19 cellular contexts compared by ENCODE assay signal in the genomic region with DNA sequence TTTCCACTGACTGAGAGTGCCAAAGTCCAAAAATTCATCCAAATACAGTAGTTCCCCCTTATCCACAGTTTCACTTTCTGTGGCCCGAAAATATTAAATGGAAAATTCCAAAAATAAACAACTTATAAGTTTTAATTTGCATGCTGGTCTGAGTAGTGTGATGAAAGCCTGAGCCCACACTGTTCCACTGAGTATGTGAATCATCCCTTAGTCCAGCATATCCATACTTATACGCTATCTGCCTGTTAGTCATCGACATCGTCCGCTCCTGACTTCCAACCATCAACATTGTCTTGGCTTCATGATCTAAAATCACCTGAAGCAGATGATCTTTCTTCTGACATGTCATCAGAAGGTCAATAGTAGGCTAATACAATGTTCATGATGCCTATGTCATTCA.
A peak's percentile ranks its signal among the peaks of the same experiment; 100 is the strongest.
DNase-seq lines count a peak whose midpoint lies in the region; ATAC-seq and TF ChIP-seq lines count a peak whose summit lies in the region.
"Had no signal": no experiment of that assay in that cellular context is flagged by ENCODE, and none has a peak within 500 bp of the region (broad histone marks: within the 10 kb centered on the region; RNA-seq: fewer than 3 reads in every experiment).

No MANE protein-coding gene starts in this region.

- no TSS peak for BruUV-seq in MCF 10A (replicated peaks; lab: Mats Ljungman, UMichigan)

- no peaks in the 10 kb centered on the region for H3K4me1 ChIP-seq in breast epithelium
- peaks cover 2 to 5% of the 10 kb centered on the region in 2 donors for H3K4me1 ChIP-seq in aorta (ENCODE audit: control insufficient read depth in 1 of 2, insufficient read depth in 2 of 2, low read length in 2 of 2)

- 12 to 16% methylated on average over 5 of the region's 5 CpGs for WGBS in aorta, 2 donors

- DNase-seq in MCF 10A (ENCODE audit: unreplicated experiment) (peak; percentile 9), breast epithelium (ENCODE audit: low spot score in 2 of 2) (no peak), astrocyte of the hippocampus (ENCODE audit: low read depth, low spot score) (peak; percentile 13), hepatic stellate cell (ENCODE audit: low spot score) (peak; percentile 26), aorta (no peak), cerebellum (ENCODE audit: low spot score) (no peak), epidermal melanocyte (ENCODE audit: insufficient read length, low spot score) (no peak), HPDE6-E6E7 (ENCODE audit: extremely low spot score) (no peak)
- DNase-seq: activated CD4-positive, alpha-beta T cell treated with anti-CD3 and anti-CD28 coated beads, Interleukin-2, amount 10 ng/mL, durations not matched to agents 24 days and 14 days; activated T-cell treated with anti-CD3 and anti-CD28 coated beads, Interleukin-2, amount 50 U/mL, for 1 hour; adrenal gland; effector memory CD8-positive, alpha-beta T cell; naive B cell; NCI-H2029 treated with DMSO at 0.1 percent for 48 hours; NCI-H526 treated with DMSO at 0.1 percent for 48 hours; T-helper 9 cell had no signal

- H3K9me3 ChIP-seq in breast epithelium (no peaks in the 10 kb centered on the region), aorta (ENCODE audit: control insufficient read depth, low read length) (no peaks in the 10 kb centered on the region)
- H3K9me3 ChIP-seq: adrenal gland had no signal

- H3K9me3 Mint-ChIP-seq in MCF 10A (ENCODE audit: unreplicated experiment): no peaks in the 10 kb centered on the region
- H3K9me3 Mint-ChIP-seq: activated CD4-positive, alpha-beta T cell treated with anti-CD3 and anti-CD28 coated beads, Interleukin-2, amount 10 ng/mL, durations not matched to agents 24 days and 14 days; naive B cell; stimulated activated memory B cell treated with anti-CD40 and anti-IgM and Interleukin-4, amounts not matched to agents 10 μg/mL and 1 μg/mL and 100 μg/mL, for 72 hours had no signal

- H3K27ac Mint-ChIP-seq in MCF 10A (ENCODE audit: low read depth, unreplicated experiment): no peak overlapping the region
- H3K27ac Mint-ChIP-seq: activated CD4-positive, alpha-beta T cell treated with anti-CD3 and anti-CD28 coated beads, Interleukin-2, amount 10 ng/mL, durations not matched to agents 24 days and 14 days; effector memory CD8-positive, alpha-beta T cell; naive B cell; stimulated activated memory B cell treated with anti-CD40 and anti-IgM and Interleukin-4, amounts not matched to agents 10 μg/mL and 1 μg/mL and 100 μg/mL, for 72 hours had no signal

- TF ChIP-seq POLR2A in breast epithelium (IDR thresholded peaks at IDR 0.05): no peak

- H3K27me3 Mint-ChIP-seq in MCF 10A (ENCODE audit: insufficient read depth, unreplicated experiment): peaks cover 49% of the 10 kb centered on the region
- H3K27me3 Mint-ChIP-seq: effector memory CD8-positive, alpha-beta T cell; naive B cell; stimulated activated memory B cell treated with anti-CD40 and anti-IgM and Interleukin-4, amounts not matched to agents 10 μg/mL and 1 μg/mL and 100 μg/mL, for 72 hours had no signal

- intact Hi-C loops in MCF 10A (cut with micrococcal nuclease) (no loop called here), breast epithelium (cut with DNase I; ENCODE audit: low total_unique reads) (no loop called here), aorta (cut with DNase I) (no loop called here)

- H3K27ac ChIP-seq in breast epithelium (peak overlapping the region in 1 of 2 donors; percentile 23), aorta (ENCODE audit: low read depth in 1 of 2, low read length in 2 of 2) (peak overlapping the region; percentile 22 to 75)
- H3K27ac ChIP-seq: 22Rv1 had no signal

- TF ChIP-seq CTCF in MCF 10A (IDR thresholded peaks at IDR 0.05; ENCODE audit: unreplicated experiment) (no peak), breast epithelium (IDR thresholded peaks at IDR 0.05) (no peak)

- no peak for ATAC-seq in aorta (ENCODE audit: low FRiP score)
- ATAC-seq: effector memory CD8-positive, alpha-beta T cell; HCT116; stimulated activated memory B cell treated with anti-CD40 and anti-IgM and Interleukin-4, amounts not matched to agents 10 μg/mL and 1 μg/mL and 100 μg/mL, for 72 hours had no signal

- no peaks in the 10 kb centered on the region for H3K4me1 Mint-ChIP-seq in MCF 10A (ENCODE audit: insufficient read depth, unreplicated experiment)
- H3K4me1 Mint-ChIP-seq: activated CD4-positive, alpha-beta T cell treated with anti-CD3 and anti-CD28 coated beads, Interleukin-2, amount 10 ng/mL, durations not matched to agents 24 days and 14 days; naive B cell; stimulated activated memory B cell treated with anti-CD40 and anti-IgM and Interleukin-4, amounts not matched to agents 10 μg/mL and 1 μg/mL and 100 μg/mL, for 72 hours had no signal

- H3K4me3 Mint-ChIP-seq in MCF 10A (ENCODE audit: unreplicated experiment): no peak overlapping the region
- H3K4me3 Mint-ChIP-seq: activated CD4-positive, alpha-beta T cell treated with anti-CD3 and anti-CD28 coated beads, Interleukin-2, amount 10 ng/mL, durations not matched to agents 24 days and 14 days; effector memory CD8-positive, alpha-beta T cell; naive B cell; stimulated activated memory B cell treated with anti-CD40 and anti-IgM and Interleukin-4, amounts not matched to agents 10 μg/mL and 1 μg/mL and 100 μg/mL, for 72 hours had no signal

- CTCF ChIA-PET in MCF 10A (lab: Yijun Ruan, JAX): no interaction called here

- peak overlapping the region in 1 of 3 donors; percentile 37 for H3K4me3 ChIP-seq in breast epithelium
- peak overlapping the region; percentile 15 to 59 for H3K4me3 ChIP-seq in aorta (ENCODE audit: low read length in 2 of 2)
- H3K4me3 ChIP-seq: adrenal gland had no signal

- H3K27me3 ChIP-seq in breast epithelium (no peaks in the 10 kb centered on the region), aorta (ENCODE audit: control insufficient read depth in 1 of 2, insufficient read depth in 2 of 2, low read length in 1 of 2) (no peaks in the 10 kb centered on the region)
- H3K27me3 ChIP-seq: adrenal gland had no signal

- H3K36me3 ChIP-seq in breast epithelium: no peaks in the 10 kb centered on the region
- H3K36me3 ChIP-seq in aorta (ENCODE audit: control insufficient read depth in 1 of 2, insufficient read depth in 2 of 2, low read length in 1 of 2): no peaks in the 10 kb centered on the region
- H3K36me3 ChIP-seq: adrenal gland had no signal

- POLR2A ChIA-PET in MCF 10A (lab: Yijun Ruan, JAX): no interaction called here

- H3K36me3 Mint-ChIP-seq in MCF 10A (ENCODE audit: insufficient read depth, unreplicated experiment): no peaks in the 10 kb centered on the region
- H3K36me3 Mint-ChIP-seq: naive B cell; stimulated activated memory B cell treated with anti-CD40 and anti-IgM and Interleukin-4, amounts not matched to agents 10 μg/mL and 1 μg/mL and 100 μg/mL, for 72 hours had no signal

Comparison
In these comparisons a context has a peak if more than half of its experiments do, and no peak if none do; other contexts are left out.
1. DNase-seq: peak in MCF 10A (single experiment), astrocyte of the hippocampus (single experiment) and hepatic stellate cell (single experiment); none in breast epithelium (0 of 2), aorta (0 of 2), cerebellum (single experiment), epidermal melanocyte (single experiment) and HPDE6-E6E7 (single experiment).